In the genomic region with DNA sequence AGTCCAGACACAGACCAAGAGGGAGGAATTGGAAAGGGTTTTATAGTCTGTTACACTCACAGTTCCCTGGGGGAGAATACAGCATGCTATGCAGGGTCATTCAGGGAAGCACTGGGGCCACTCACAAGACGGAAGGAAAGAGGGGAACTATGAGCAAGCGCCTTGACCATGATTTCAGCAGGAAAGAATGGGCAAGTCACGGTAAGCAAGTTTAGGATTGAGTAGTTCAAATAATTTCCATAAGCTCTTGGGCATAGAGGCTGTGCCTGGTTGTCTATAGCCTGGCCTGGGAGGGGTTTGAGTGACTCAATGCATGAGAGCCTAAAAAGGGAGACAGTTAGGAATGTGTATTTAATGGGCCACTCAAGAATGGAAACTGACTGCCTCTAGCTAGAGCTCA, we compare ENCODE assay signal across 18 cellular contexts.
"Had no signal": no experiment of that assay in that cellular context is flagged by ENCODE, and none has a peak within 500 bp of the region (broad histone marks: within the 10 kb centered on the region; RNA-seq: fewer than 3 reads in every experiment).

No MANE protein-coding gene starts in this region.

- H3K27ac Mint-ChIP-seq: activated CD8-positive, alpha-beta T cell treated with anti-CD3 and anti-CD28 coated beads for 36 hours; nephron; progenitor cell of endocrine pancreas; stimulated activated naive CD8-positive, alpha-beta T cell treated with anti-CD3 and anti-CD28 coated beads, Interleukin-15, Interleukin-2, amounts not matched to agents 100 ng/mL and 50 ng/mL, for 24 hours; WTC11 had no signal

- H3K4me3 Mint-ChIP-seq: activated CD8-positive, alpha-beta T cell treated with anti-CD3 and anti-CD28 coated beads for 36 hours; activated T-cell treated with anti-CD3 and anti-CD28 coated beads, Interleukin-2, amount 50 U/mL, for 4 hours; nephron; stimulated activated naive CD8-positive, alpha-beta T cell treated with anti-CD3 and anti-CD28 coated beads, Interleukin-15, Interleukin-2, amounts not matched to agents 100 ng/mL and 50 ng/mL, for 24 hours; WTC11 had no signal

- H3K4me2 ChIP-seq: smooth muscle cell had no signal

- H3K27ac ChIP-seq: coronary artery, upper lobe of left lung had no signal

- DNase-seq: activated CD4-positive, alpha-beta T cell treated with anti-CD3 and anti-CD28 coated beads for 4 hours; activated CD8-positive, alpha-beta T cell treated with anti-CD3 and anti-CD28 coated beads for 36 hours; activated effector memory CD4-positive, alpha-beta T cell treated with Interleukin-2 at 50 U/mL for 16 hours; activated naive CD4-positive, alpha-beta T cell treated with anti-CD3 and anti-CD28 coated beads, Interleukin-2, amount 50 U/mL, for 16 hours; activated T-cell treated with anti-CD3 and anti-CD28 coated beads, Interleukin-2, amount 50 U/mL, for 4 hours; caudate nucleus; hippocampal formation; kidney glomerular epithelial cell; right cardiac atrium; stimulated activated CD4-positive, alpha-beta T cell treated with anti-CD3 and anti-CD28 coated beads, Interleukin-4, amount 100 ng/mL, for 4 hours; upper lobe of left lung had no signal

- H3K36me3 ChIP-seq: upper lobe of left lung had no signal

- H3K9me3 ChIP-seq: upper lobe of left lung had no signal

- ATAC-seq: activated CD8-positive, alpha-beta T cell treated with anti-CD3 and anti-CD28 coated beads for 36 hours; activated T-cell treated with anti-CD3 and anti-CD28 coated beads, Interleukin-2, amount 50 U/mL, for 4 hours; esophagus mucosa; right cardiac atrium; WTC11 had no signal

- H3K4me1 Mint-ChIP-seq: WTC11 had no signal

- H3K27me3 Mint-ChIP-seq: activated CD8-positive, alpha-beta T cell treated with anti-CD3 and anti-CD28 coated beads for 36 hours; progenitor cell of endocrine pancreas; stimulated activated naive CD8-positive, alpha-beta T cell treated with anti-CD3 and anti-CD28 coated beads, Interleukin-15, Interleukin-2, amounts not matched to agents 100 ng/mL and 50 ng/mL, for 24 hours had no signal

- H3K4me3 ChIP-seq: coronary artery, smooth muscle cell, upper lobe of left lung had no signal

- H3K27me3 ChIP-seq: upper lobe of left lung had no signal
